Comparison of ENCODE assay signal across 1 cellular context in the genomic region with DNA sequence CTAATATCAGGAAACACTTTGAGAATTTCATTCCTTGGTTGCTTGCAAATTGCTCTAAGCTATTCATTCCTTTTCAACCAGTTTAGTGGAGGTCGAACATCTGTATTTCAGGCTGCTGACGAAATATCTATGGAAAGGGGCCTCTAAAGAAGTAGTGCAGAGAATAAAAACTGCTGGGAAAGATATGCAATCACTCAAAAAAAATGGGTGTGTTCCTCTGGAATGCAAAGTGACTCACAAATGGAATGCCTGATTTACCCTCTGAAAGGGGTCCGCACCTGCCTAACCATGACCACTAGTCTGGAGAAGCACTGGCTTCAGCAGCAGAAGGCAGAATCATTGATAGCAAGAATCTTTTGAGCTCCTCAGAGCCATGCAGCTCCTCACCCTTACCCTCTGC.
A peak's percentile ranks its signal among the peaks of the same experiment; 100 is the strongest.
TF ChIP-seq lines count a peak whose summit lies in the region.

No MANE protein-coding gene starts in this region.

TF ChIP-seq in A549, 52 proteins besides CTCF, POLR2A, EP300 and RAD21 (continued from another document):
- TF ChIP-seq, protein P1, sequence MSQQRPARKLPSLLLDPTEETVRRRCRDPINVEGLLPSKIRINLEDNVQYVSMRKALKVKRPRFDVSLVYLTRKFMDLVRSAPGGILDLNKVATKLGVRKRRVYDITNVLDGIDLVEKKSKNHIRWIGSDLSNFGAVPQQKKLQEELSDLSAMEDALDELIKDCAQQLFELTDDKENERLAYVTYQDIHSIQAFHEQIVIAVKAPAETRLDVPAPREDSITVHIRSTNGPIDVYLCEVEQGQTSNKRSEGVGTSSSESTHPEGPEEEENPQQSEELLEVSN (IDR thresholded peaks at IDR 0.05; ENCODE audit: borderline replicate concordance, low read depth): no peak
- TF ChIP-seq CEBPB (IDR thresholded peaks at IDR 0.05) (peak in 1 of 2 experiments; percentile 77; a peak in 2 of 4 replicates), CBX8 (IDR thresholded peaks at IDR 0.05) (no peak), EHMT2 (IDR thresholded peaks at IDR 0.05; ENCODE audit: low read depth) (no peak), FOSL2 (IDR thresholded peaks at IDR 0.05) (peak; percentile 54; the same call in 1 of the 2 replicates), FOSL2 (CRISPR knock-in tag; IDR thresholded peaks at IDR 0.05) (peak; percentile 80), HOXA7 (CRISPR knock-in tag; IDR thresholded peaks at IDR 0.05) (no peak), MAZ (IDR thresholded peaks at IDR 0.05; ENCODE audit: borderline replicate concordance, low read depth, low read length) (no peak), CBX2 (IDR thresholded peaks at IDR 0.05; ENCODE audit: borderline replicate concordance, low read depth) (no peak), HDAC2 (IDR thresholded peaks at IDR 0.05) (no peak), CHD2 (IDR thresholded peaks at IDR 0.05; ENCODE audit: low read length, partially characterized antibody) (no peak), PHF8 (IDR thresholded peaks at IDR 0.05; ENCODE audit: borderline replicate concordance, low read depth) (no peak), POLR2AphosphoS2 (conservative IDR thresholded peaks at IDR 0.05; ENCODE audit: low read length) (no peak), ZC3H11A (IDR thresholded peaks at IDR 0.05) (no peak), HOXB5 (CRISPR knock-in tag; IDR thresholded peaks at IDR 0.05) (no peak), GATA3 (IDR thresholded peaks at IDR 0.05; ENCODE audit: borderline replicate concordance) (peak; percentile 73; the same call in 1 of the 2 replicates), NR3C1 (IDR thresholded peaks at IDR 0.05) (no peak), TP53 (CRISPR knock-in tag; IDR thresholded peaks at IDR 0.05) (no peak), JUNB (IDR thresholded peaks at IDR 0.05) (peak; percentile 39; the same call in 1 of the 2 replicates), NFE2L2 (conservative IDR thresholded peaks at IDR 0.05; ENCODE audit: low read length) (no peak), JUN (IDR thresholded peaks at IDR 0.05) (peak in 1 of 2 experiments; percentile 59; a peak in 1 of 5 replicates), MYC (IDR thresholded peaks at IDR 0.05; ENCODE audit: borderline replicate concordance, low read length) (no peak), HOXB13 (CRISPR knock-in tag; IDR thresholded peaks at IDR 0.05; ENCODE audit: low read depth) (no peak), EHF (CRISPR knock-in tag; IDR thresholded peaks at IDR 0.05) (no peak), RCOR1 (IDR thresholded peaks at IDR 0.05; ENCODE audit: low read depth, low read length) (no peak), NPAS2 (CRISPR knock-in tag; IDR thresholded peaks at IDR 0.05; ENCODE audit: borderline replicate concordance) (no peak), ESRRA (IDR thresholded peaks at IDR 0.05; ENCODE audit: borderline replicate concordance, low read length) (no peak)
- TF ChIP-seq, protein P2, sequence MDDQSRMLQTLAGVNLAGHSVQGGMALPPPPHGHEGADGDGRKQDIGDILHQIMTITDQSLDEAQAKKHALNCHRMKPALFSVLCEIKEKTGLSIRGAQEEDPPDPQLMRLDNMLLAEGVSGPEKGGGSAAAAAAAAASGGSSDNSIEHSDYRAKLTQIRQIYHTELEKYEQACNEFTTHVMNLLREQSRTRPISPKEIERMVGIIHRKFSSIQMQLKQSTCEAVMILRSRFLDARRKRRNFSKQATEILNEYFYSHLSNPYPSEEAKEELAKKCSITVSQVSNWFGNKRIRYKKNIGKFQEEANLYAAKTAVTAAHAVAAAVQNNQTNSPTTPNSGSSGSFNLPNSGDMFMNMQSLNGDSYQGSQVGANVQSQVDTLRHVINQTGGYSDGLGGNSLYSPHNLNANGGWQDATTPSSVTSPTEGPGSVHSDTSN (IDR thresholded peaks at IDR 0.05): no peak
- TF ChIP-seq, protein P3, sequence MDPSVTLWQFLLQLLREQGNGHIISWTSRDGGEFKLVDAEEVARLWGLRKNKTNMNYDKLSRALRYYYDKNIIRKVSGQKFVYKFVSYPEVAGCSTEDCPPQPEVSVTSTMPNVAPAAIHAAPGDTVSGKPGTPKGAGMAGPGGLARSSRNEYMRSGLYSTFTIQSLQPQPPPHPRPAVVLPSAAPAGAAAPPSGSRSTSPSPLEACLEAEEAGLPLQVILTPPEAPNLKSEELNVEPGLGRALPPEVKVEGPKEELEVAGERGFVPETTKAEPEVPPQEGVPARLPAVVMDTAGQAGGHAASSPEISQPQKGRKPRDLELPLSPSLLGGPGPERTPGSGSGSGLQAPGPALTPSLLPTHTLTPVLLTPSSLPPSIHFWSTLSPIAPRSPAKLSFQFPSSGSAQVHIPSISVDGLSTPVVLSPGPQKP (IDR thresholded peaks at IDR 0.05; ENCODE audit: low read depth, low read length): no peak
- TF ChIP-seq, protein P4, sequence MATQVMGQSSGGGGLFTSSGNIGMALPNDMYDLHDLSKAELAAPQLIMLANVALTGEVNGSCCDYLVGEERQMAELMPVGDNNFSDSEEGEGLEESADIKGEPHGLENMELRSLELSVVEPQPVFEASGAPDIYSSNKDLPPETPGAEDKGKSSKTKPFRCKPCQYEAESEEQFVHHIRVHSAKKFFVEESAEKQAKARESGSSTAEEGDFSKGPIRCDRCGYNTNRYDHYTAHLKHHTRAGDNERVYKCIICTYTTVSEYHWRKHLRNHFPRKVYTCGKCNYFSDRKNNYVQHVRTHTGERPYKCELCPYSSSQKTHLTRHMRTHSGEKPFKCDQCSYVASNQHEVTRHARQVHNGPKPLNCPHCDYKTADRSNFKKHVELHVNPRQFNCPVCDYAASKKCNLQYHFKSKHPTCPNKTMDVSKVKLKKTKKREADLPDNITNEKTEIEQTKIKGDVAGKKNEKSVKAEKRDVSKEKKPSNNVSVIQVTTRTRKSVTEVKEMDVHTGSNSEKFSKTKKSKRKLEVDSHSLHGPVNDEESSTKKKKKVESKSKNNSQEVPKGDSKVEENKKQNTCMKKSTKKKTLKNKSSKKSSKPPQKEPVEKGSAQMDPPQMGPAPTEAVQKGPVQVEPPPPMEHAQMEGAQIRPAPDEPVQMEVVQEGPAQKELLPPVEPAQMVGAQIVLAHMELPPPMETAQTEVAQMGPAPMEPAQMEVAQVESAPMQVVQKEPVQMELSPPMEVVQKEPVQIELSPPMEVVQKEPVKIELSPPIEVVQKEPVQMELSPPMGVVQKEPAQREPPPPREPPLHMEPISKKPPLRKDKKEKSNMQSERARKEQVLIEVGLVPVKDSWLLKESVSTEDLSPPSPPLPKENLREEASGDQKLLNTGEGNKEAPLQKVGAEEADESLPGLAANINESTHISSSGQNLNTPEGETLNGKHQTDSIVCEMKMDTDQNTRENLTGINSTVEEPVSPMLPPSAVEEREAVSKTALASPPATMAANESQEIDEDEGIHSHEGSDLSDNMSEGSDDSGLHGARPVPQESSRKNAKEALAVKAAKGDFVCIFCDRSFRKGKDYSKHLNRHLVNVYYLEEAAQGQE (IDR thresholded peaks at IDR 0.05): no peak
- TF ChIP-seq, protein P5, sequence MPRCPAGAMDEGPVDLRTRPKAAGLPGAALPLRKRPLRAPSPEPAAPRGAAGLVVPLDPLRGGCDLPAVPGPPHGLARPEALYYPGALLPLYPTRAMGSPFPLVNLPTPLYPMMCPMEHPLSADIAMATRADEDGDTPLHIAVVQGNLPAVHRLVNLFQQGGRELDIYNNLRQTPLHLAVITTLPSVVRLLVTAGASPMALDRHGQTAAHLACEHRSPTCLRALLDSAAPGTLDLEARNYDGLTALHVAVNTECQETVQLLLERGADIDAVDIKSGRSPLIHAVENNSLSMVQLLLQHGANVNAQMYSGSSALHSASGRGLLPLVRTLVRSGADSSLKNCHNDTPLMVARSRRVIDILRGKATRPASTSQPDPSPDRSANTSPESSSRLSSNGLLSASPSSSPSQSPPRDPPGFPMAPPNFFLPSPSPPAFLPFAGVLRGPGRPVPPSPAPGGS (IDR thresholded peaks at IDR 0.05): no peak
